21 cellular contexts compared by ENCODE assay signal in genomic region chr12:3134126-3134525, GRCh38.
"Had no signal": no experiment of that assay in that cellular context is flagged by ENCODE, and none has a peak within 500 bp of the region (broad histone marks: within the 10 kb centered on the region; RNA-seq: fewer than 3 reads in every experiment).

No MANE protein-coding gene starts in this region.

- H3K36me3 ChIP-seq: Peyer's patch had no signal

- H3K9me3 ChIP-seq: Peyer's patch had no signal

- H3K27ac ChIP-seq: Peyer's patch, RWPE1 had no signal

- DNase-seq: activated CD4-positive, alpha-beta memory T cell treated with anti-CD3 and anti-CD28 coated beads for 36 hours; activated CD4-positive, alpha-beta T cell treated with anti-CD3 and anti-CD28 coated beads, Interleukin-2, amount 10 ng/mL, durations not matched to agents 7 days and 5 days; activated CD4-positive, CD25-positive, alpha-beta regulatory T cell; activated CD8-positive, alpha-beta memory T cell treated with anti-CD3 and anti-CD28 coated beads for 24 hours; activated effector memory CD4-positive, alpha-beta T cell treated with anti-CD3 and anti-CD28 coated beads, Interleukin-2, amount 50 U/mL, for 16 hours; activated naive CD4-positive, alpha-beta T cell treated with anti-CD3 and anti-CD28 coated beads, Interleukin-2, amount 10 ng/mL, durations not matched to agents 7 days and 5 days; activated naive CD8-positive, alpha-beta T cell treated with anti-CD3 and anti-CD28 coated beads for 36 hours; activated T-cell treated with anti-CD3 and anti-CD28 coated beads, Interleukin-2, amount 50 U/mL, for 4 hours; Kasumi-1; KBM-7; NCI-H1105 treated with DMSO at 0.1 percent for 48 hours; NCI-H1436 treated with DMSO at 0.1 percent for 48 hours; NCI-H187; NCI-H2081 treated with DMSO at 0.1 percent for 48 hours; NCI-H446; NCI-H524; Peyer's patch; SHP77 treated with DMSO at 0.1 percent for 48 hours; T-helper 17 cell; T-helper 9 cell had no signal

- ATAC-seq: activated T-cell treated with anti-CD3 and anti-CD28 coated beads, Interleukin-2, amount 50 U/mL, for 4 hours; T-helper 17 cell had no signal

- H3K27me3 ChIP-seq: Peyer's patch had no signal

- H3K4me3 ChIP-seq: Peyer's patch had no signal
